In genomic region chr14:104968541-104969401, GRCh38 we compare ENCODE assay signal across 1 cellular context.
TF ChIP-seq lines count a peak whose summit lies in the region.

No MANE protein-coding gene starts in this region.

TF ChIP-seq in HCT116, 20 proteins besides CTCF, POLR2A, EP300 and RAD21 (continued from another document):
- no peak for TF ChIP-seq ZBTB33 (IDR thresholded peaks at IDR 0.05; ENCODE audit: extremely low read depth, insufficient replicate concordance, low read length)
